In the genomic region with DNA sequence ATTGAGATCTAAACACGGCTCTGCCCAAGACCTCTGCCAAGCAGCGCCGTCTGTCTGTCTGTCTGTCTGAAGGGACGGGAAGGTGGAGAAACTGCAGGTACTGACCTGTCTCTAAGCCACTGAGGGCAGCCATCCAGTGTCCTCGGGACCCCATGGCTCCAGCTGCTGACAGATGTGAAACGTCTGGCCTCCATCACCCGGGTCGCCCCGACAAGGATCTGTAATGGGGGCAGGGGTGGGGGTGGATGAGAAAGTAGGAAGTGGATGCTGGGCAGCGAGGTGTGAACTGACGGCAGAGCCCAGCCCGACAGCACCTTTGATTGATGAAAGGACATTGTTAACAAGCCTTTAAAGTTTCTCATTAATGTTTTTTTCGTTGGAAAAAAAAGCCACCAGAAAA, we compare ENCODE assay signal across 13 cellular contexts.
"Had no signal": no experiment of that assay in that cellular context is flagged by ENCODE, and none has a peak within 500 bp of the region (broad histone marks: within the 10 kb centered on the region; RNA-seq: fewer than 3 reads in every experiment).

No MANE protein-coding gene starts in this region.

- DNase-seq: activated CD4-positive, alpha-beta T cell treated with anti-CD3 and anti-CD28 coated beads for 36 hours; activated gamma-delta T cell; activated naive CD8-positive, alpha-beta T cell treated with anti-CD3 and anti-CD28 coated beads, Interleukin-2, amount 10 ng/mL, durations not matched to agents 7 days and 5 days; activated T-cell treated with anti-CD3 and anti-CD28 coated beads, Interleukin-2, amount 50 U/mL, for 1 hour; anterior cingulate cortex; foreskin melanocyte; left ventricle myocardium inferior; mesenchymal stem cell; right cardiac atrium had no signal

- H3K4me1 Mint-ChIP-seq: activated CD4-positive, alpha-beta T cell treated with anti-CD3 and anti-CD28 coated beads for 36 hours; activated naive CD8-positive, alpha-beta T cell treated with anti-CD3 and anti-CD28 coated beads, Interleukin-2, amount 10 ng/mL, durations not matched to agents 7 days and 5 days; neural crest cell; stimulated activated memory B cell treated with anti-CD40 and anti-IgM and Interleukin-4, amounts not matched to agents 10 μg/mL and 1 μg/mL and 100 μg/mL, for 72 hours had no signal

- H3K4me2 ChIP-seq: smooth muscle cell had no signal

- H3K27me3 Mint-ChIP-seq: activated CD4-positive, alpha-beta T cell treated with anti-CD3 and anti-CD28 coated beads for 36 hours; activated naive CD8-positive, alpha-beta T cell treated with anti-CD3 and anti-CD28 coated beads, Interleukin-2, amount 10 ng/mL, durations not matched to agents 7 days and 5 days; stimulated activated memory B cell treated with anti-CD40 and anti-IgM and Interleukin-4, amounts not matched to agents 10 μg/mL and 1 μg/mL and 100 μg/mL, for 72 hours had no signal

- H3K4me3 ChIP-seq: left ventricle myocardium inferior, smooth muscle cell had no signal

- H3K9me3 Mint-ChIP-seq: activated naive CD8-positive, alpha-beta T cell treated with anti-CD3 and anti-CD28 coated beads, Interleukin-2, amount 10 ng/mL, durations not matched to agents 7 days and 5 days; neural crest cell; stimulated activated memory B cell treated with anti-CD40 and anti-IgM and Interleukin-4, amounts not matched to agents 10 μg/mL and 1 μg/mL and 100 μg/mL, for 72 hours had no signal

- H3K4me3 Mint-ChIP-seq: activated CD4-positive, alpha-beta T cell treated with anti-CD3 and anti-CD28 coated beads for 36 hours; activated naive CD8-positive, alpha-beta T cell treated with anti-CD3 and anti-CD28 coated beads, Interleukin-2, amount 10 ng/mL, durations not matched to agents 7 days and 5 days; neural crest cell; stimulated activated memory B cell treated with anti-CD40 and anti-IgM and Interleukin-4, amounts not matched to agents 10 μg/mL and 1 μg/mL and 100 μg/mL, for 72 hours had no signal

- H3K27ac Mint-ChIP-seq: activated CD4-positive, alpha-beta T cell treated with anti-CD3 and anti-CD28 coated beads for 36 hours; activated naive CD8-positive, alpha-beta T cell treated with anti-CD3 and anti-CD28 coated beads, Interleukin-2, amount 10 ng/mL, durations not matched to agents 7 days and 5 days; stimulated activated memory B cell treated with anti-CD40 and anti-IgM and Interleukin-4, amounts not matched to agents 10 μg/mL and 1 μg/mL and 100 μg/mL, for 72 hours had no signal

- H3K27ac ChIP-seq: left ventricle myocardium inferior, VCaP had no signal

- ATAC-seq: activated CD4-positive, alpha-beta T cell treated with anti-CD3 and anti-CD28 coated beads for 36 hours; right cardiac atrium; stimulated activated memory B cell treated with anti-CD40 and anti-IgM and Interleukin-4, amounts not matched to agents 10 μg/mL and 1 μg/mL and 100 μg/mL, for 72 hours had no signal

- H3K4me1 ChIP-seq: left ventricle myocardium inferior had no signal

- H3K9me3 ChIP-seq: left ventricle myocardium inferior had no signal
